In genomic region chr19:5064896-5065295, GRCh38 we compare ENCODE assay signal across 33 cellular contexts.
"Had no signal": no experiment of that assay in that cellular context is flagged by ENCODE, and none has a peak within 500 bp of the region (broad histone marks: within the 10 kb centered on the region; RNA-seq: fewer than 3 reads in every experiment).

No MANE protein-coding gene starts in this region.

- DNase-seq: activated CD4-positive, alpha-beta T cell treated with anti-CD3 and anti-CD28 coated beads for 1 hour; activated CD4-positive, alpha-beta T cell treated with anti-CD3 and anti-CD28 coated beads for 36 hours; activated CD4-positive, alpha-beta T cell treated with anti-CD3 and anti-CD28 coated beads for 48 hours; activated CD4-positive, alpha-beta T cell treated with anti-CD3 and anti-CD28 coated beads, Interleukin-2, amount 10 ng/mL, durations not matched to agents 7 days and 5 days; activated CD4-positive, alpha-beta T cell treated with anti-CD3 and anti-CD28 coated beads, Interleukin-2, amount 50 U/mL, for 48 hours; activated CD4-positive, CD25-positive, alpha-beta regulatory T cell; activated CD8-positive, alpha-beta memory T cell treated with anti-CD3 and anti-CD28 coated beads, Interleukin-2, amount 50 U/mL, for 4 hours; activated CD8-positive, alpha-beta T cell treated with anti-CD3 and anti-CD28 coated beads for 36 hours; activated effector memory CD4-positive, alpha-beta T cell treated with anti-CD3 and anti-CD28 coated beads, Interleukin-2, amount 50 U/mL, for 16 hours; activated gamma-delta T cell treated with Interleukin-2 at 50 U/mL for 16 hours; activated naive CD4-positive, alpha-beta T cell; activated naive CD4-positive, alpha-beta T cell treated with anti-CD3 and anti-CD28 coated beads for 36 hours; activated naive CD4-positive, alpha-beta T cell treated with anti-CD3 and anti-CD28 coated beads, Interleukin-2, amount 50 U/mL, for 16 hours; activated naive CD8-positive, alpha-beta T cell treated with anti-CD3 and anti-CD28 coated beads for 36 hours; activated T-cell treated with anti-CD3 and anti-CD28 coated beads for 4 hours; activated T-cell treated with anti-CD3 and anti-CD28 coated beads, Interleukin-2, amount 50 U/mL, for 1 hour; activated T-cell treated with anti-CD3 and anti-CD28 coated beads, Interleukin-2, amount 50 U/mL, for 4 hours; activated T-cell treated with anti-CD3 and anti-CD28 coated beads, Interleukin-2, amount 50 U/mL, for 72 hours; adrenal gland; amniotic stem cell; aorta; body of pancreas; T-helper 1 cell; T-helper 2 cell; T-helper 9 cell had no signal

- H3K9me3 ChIP-seq: adrenal gland, body of pancreas had no signal

- H3K9me3 Mint-ChIP-seq: activated T-helper 17 cell treated with anti-CD3 and anti-CD28 coated beads, Interleukin-2, amount 50 U/mL, for 72 hours had no signal

- H3K27ac Mint-ChIP-seq: activated CD4-positive, alpha-beta T cell treated with anti-CD3 and anti-CD28 coated beads for 36 hours; activated CD4-positive, alpha-beta T cell treated with anti-CD3 and anti-CD28 coated beads, Interleukin-2, amount 10 ng/mL, durations not matched to agents 7 days and 5 days; activated CD8-positive, alpha-beta T cell treated with anti-CD3 and anti-CD28 coated beads for 36 hours; activated naive CD4-positive, alpha-beta T cell treated with anti-CD3 and anti-CD28 coated beads for 36 hours; activated naive CD4-positive, alpha-beta T cell treated with anti-CD3 and anti-CD28 coated beads, Interleukin-2, amount 50 U/mL, for 72 hours; activated naive CD8-positive, alpha-beta T cell treated with anti-CD3 and anti-CD28 coated beads for 36 hours; activated T-cell treated with anti-CD3 and anti-CD28 coated beads, Interleukin-2, amount 50 U/mL, for 72 hours; activated T-helper 1 cell treated with anti-CD3 and anti-CD28 coated beads, Interleukin-12 subunit alpha, Interleukin-12 subunit beta, Interleukin-2, Interleukin-4 antibody, amounts not matched to agents 30 ng/mL and 10 ng/mL and 1 ng/mL, durations not matched to agents 14 hours and 24 hours and 36 hours; activated T-helper 17 cell treated with anti-CD3 and anti-CD28 coated beads, Interleukin-2, amount 50 U/mL, for 72 hours; T-helper 1 cell treated with Interleukin-12 subunit alpha and Interleukin-12 subunit beta and Interleukin-4 antibody, amounts not matched to agents 30 μg/mL and 1 μg/mL, for 36 hours; T-helper 2 cell treated with Interferon-gamma antibody and Interleukin-4, amounts not matched to agents 5 μg/mL and 100 μg/mL, for 36 hours had no signal

- H3K27me3 Mint-ChIP-seq: activated CD4-positive, alpha-beta T cell treated with anti-CD3 and anti-CD28 coated beads for 36 hours; activated CD4-positive, alpha-beta T cell treated with anti-CD3 and anti-CD28 coated beads, Interleukin-2, amount 10 ng/mL, durations not matched to agents 7 days and 5 days; activated CD8-positive, alpha-beta T cell treated with anti-CD3 and anti-CD28 coated beads for 36 hours; activated naive CD8-positive, alpha-beta T cell treated with anti-CD3 and anti-CD28 coated beads for 36 hours; activated T-helper 17 cell treated with anti-CD3 and anti-CD28 coated beads, Interleukin-2, amount 50 U/mL, for 72 hours; central memory CD8-positive, alpha-beta T cell had no signal

- H3K4me1 Mint-ChIP-seq: activated CD4-positive, alpha-beta T cell treated with anti-CD3 and anti-CD28 coated beads for 36 hours; activated CD4-positive, alpha-beta T cell treated with anti-CD3 and anti-CD28 coated beads, Interleukin-2, amount 10 ng/mL, durations not matched to agents 7 days and 5 days; activated naive CD8-positive, alpha-beta T cell treated with anti-CD3 and anti-CD28 coated beads for 36 hours; activated T-helper 17 cell treated with anti-CD3 and anti-CD28 coated beads, Interleukin-2, amount 50 U/mL, for 72 hours had no signal

- H3K27ac ChIP-seq: adrenal gland, body of pancreas, cardiac muscle cell, VCaP had no signal

- H3K4me3 ChIP-seq: adrenal gland, body of pancreas, cardiac muscle cell had no signal

- H3K4me3 Mint-ChIP-seq: activated CD4-positive, alpha-beta T cell treated with anti-CD3 and anti-CD28 coated beads for 36 hours; activated CD4-positive, alpha-beta T cell treated with anti-CD3 and anti-CD28 coated beads, Interleukin-2, amount 10 ng/mL, durations not matched to agents 7 days and 5 days; activated CD8-positive, alpha-beta T cell treated with anti-CD3 and anti-CD28 coated beads for 36 hours; activated naive CD4-positive, alpha-beta T cell treated with anti-CD3 and anti-CD28 coated beads for 36 hours; activated naive CD8-positive, alpha-beta T cell treated with anti-CD3 and anti-CD28 coated beads for 36 hours; activated T-cell treated with anti-CD3 and anti-CD28 coated beads, Interleukin-2, amount 50 U/mL, for 4 hours; activated T-cell treated with anti-CD3 and anti-CD28 coated beads, Interleukin-2, amount 50 U/mL, for 72 hours; activated T-helper 1 cell treated with anti-CD3 and anti-CD28 coated beads, Interleukin-12 subunit alpha, Interleukin-12 subunit beta, Interleukin-2, Interleukin-4 antibody, amounts not matched to agents 30 ng/mL and 10 ng/mL and 1 ng/mL, durations not matched to agents 14 hours and 24 hours and 36 hours; activated T-helper 17 cell treated with anti-CD3 and anti-CD28 coated beads, Interleukin-2, amount 50 U/mL, for 72 hours; central memory CD8-positive, alpha-beta T cell; T-helper 1 cell treated with Interleukin-12 subunit alpha and Interleukin-12 subunit beta and Interleukin-4 antibody, amounts not matched to agents 30 μg/mL and 1 μg/mL, for 36 hours; T-helper 2 cell treated with Interferon-gamma antibody and Interleukin-4, amounts not matched to agents 5 μg/mL and 100 μg/mL, for 36 hours had no signal

- H3K27me3 ChIP-seq: adrenal gland, body of pancreas, cardiac muscle cell had no signal
